In the genomic region with DNA sequence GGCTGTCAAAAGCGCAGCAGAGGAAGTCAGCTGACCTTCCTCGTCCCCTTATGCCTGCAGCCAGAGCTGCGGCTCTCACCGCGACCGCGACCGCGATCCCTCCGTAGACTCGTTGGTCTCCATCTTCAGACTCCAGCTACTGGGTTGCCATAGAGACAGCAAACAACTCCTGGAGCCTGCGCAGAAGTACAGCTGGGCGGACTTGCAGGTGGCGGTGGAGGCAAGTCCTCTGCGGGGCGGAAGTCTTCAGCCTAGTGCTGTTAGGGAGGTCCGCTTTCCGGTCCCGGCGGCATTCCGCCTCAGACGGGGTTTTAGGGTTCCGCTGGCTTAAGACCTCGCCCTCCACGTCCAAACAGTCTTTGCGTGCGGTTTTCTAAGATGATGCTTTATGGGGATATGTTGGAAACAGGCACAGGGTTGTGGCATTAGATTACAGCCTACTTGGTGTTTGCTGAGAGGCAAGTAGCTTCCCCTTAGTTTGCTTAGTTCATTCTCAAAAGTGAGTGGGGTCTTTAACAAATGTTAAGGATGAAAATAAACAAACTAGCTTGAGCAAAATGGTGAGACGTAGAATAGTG, we compare ENCODE assay signal across 1 cellular context.
TF ChIP-seq lines count a peak whose summit lies in the region.

A gene with protein sequence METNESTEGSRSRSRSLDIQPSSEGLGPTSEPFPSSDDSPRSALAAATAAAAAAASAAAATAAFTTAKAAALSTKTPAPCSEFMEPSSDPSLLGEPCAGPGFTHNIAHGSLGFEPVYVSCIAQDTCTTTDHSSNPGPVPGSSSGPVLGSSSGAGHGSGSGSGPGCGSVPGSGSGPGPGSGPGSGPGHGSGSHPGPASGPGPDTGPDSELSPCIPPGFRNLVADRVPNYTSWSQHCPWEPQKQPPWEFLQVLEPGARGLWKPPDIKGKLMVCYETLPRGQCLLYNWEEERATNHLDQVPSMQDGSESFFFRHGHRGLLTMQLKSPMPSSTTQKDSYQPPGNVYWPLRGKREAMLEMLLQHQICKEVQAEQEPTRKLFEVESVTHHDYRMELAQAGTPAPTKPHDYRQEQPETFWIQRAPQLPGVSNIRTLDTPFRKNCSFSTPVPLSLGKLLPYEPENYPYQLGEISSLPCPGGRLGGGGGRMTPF (minus strand): TSS at position 238 of the 578 bp plus-strand sequence. CDS start 115 bp downstream, at position 123.

TF ChIP-seq in WTC11, 78 proteins besides CTCF, POLR2A, EP300 and RAD21 (continued from another document):
- TF ChIP-seq, protein P1, sequence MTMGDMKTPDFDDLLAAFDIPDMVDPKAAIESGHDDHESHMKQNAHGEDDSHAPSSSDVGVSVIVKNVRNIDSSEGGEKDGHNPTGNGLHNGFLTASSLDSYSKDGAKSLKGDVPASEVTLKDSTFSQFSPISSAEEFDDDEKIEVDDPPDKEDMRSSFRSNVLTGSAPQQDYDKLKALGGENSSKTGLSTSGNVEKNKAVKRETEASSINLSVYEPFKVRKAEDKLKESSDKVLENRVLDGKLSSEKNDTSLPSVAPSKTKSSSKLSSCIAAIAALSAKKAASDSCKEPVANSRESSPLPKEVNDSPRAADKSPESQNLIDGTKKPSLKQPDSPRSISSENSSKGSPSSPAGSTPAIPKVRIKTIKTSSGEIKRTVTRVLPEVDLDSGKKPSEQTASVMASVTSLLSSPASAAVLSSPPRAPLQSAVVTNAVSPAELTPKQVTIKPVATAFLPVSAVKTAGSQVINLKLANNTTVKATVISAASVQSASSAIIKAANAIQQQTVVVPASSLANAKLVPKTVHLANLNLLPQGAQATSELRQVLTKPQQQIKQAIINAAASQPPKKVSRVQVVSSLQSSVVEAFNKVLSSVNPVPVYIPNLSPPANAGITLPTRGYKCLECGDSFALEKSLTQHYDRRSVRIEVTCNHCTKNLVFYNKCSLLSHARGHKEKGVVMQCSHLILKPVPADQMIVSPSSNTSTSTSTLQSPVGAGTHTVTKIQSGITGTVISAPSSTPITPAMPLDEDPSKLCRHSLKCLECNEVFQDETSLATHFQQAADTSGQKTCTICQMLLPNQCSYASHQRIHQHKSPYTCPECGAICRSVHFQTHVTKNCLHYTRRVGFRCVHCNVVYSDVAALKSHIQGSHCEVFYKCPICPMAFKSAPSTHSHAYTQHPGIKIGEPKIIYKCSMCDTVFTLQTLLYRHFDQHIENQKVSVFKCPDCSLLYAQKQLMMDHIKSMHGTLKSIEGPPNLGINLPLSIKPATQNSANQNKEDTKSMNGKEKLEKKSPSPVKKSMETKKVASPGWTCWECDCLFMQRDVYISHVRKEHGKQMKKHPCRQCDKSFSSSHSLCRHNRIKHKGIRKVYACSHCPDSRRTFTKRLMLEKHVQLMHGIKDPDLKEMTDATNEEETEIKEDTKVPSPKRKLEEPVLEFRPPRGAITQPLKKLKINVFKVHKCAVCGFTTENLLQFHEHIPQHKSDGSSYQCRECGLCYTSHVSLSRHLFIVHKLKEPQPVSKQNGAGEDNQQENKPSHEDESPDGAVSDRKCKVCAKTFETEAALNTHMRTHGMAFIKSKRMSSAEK (CRISPR knock-in tag; IDR thresholded peaks at IDR 0.05; ENCODE audit: borderline replicate concordance), result no peak
